8 cellular contexts compared by ENCODE assay signal in genomic region chr3:50610181-50610971, GRCh38. TPM values are rescaled to one million over a fixed set of nuclear protein-coding genes. Genes with fewer than 3 reads are reported as not detected.
A peak's percentile ranks its signal among the peaks of the same experiment; 100 is the strongest.
DNase-seq lines count a peak whose midpoint lies in the region; ATAC-seq lines count a peak whose summit lies in the region.

No MANE protein-coding gene starts in this region.

- peak overlapping the region; percentile 74; the same call in 1 of the 2 replicates for H3K9ac ChIP-seq in iPS-20b (ENCODE audit: low read depth, low read length)

- H3K27ac Mint-ChIP-seq in IgD-negative memory B cell, result peak overlapping the region in 2 of 3 donors; percentile 82 to 84
- H3K27ac Mint-ChIP-seq in stimulated activated naive B cell treated with anti-CD40 and anti-IgM and Interleukin-4, amounts not matched to agents 10 μg/mL and 1 μg/mL and 100 μg/mL, for 72 hours, result peak overlapping the region; percentile 93

- H3K9me3 ChIP-seq in iPS-20b (ENCODE audit: insufficient read depth, low read depth, low read length), result no peaks in the 10 kb centered on the region

- peaks cover 43% of the 10 kb centered on the region for H3K27me3 ChIP-seq in iPS-20b (ENCODE audit: insufficient read depth, low read length)

- peak overlapping the region; percentile 88 to 96 (median 92) for H3K4me3 Mint-ChIP-seq in IgD-negative memory B cell
- H3K4me3 Mint-ChIP-seq in stimulated activated naive B cell treated with anti-CD40 and anti-IgM and Interleukin-4, amounts not matched to agents 10 μg/mL and 1 μg/mL and 100 μg/mL, for 72 hours, result peak overlapping the region; percentile 91 to 92

- ATAC-seq in stimulated activated naive B cell treated with anti-CD40 and anti-IgM and Interleukin-4, amounts not matched to agents 10 μg/mL and 1 μg/mL and 100 μg/mL, for 72 hours (replicated peaks), result no peak
- ATAC-seq in GM18868 (IDR thresholded peaks at IDR 0.05; ENCODE audit: unreplicated experiment) (no peak), HG02678 (IDR thresholded peaks at IDR 0.05; ENCODE audit: unreplicated experiment) (no peak)

- no peak overlapping the region for H3K27ac ChIP-seq in iPS-20b (ENCODE audit: low read length)

- H3K36me3 ChIP-seq in iPS-20b (ENCODE audit: insufficient read depth, low read depth, low read length), result no peaks in the 10 kb centered on the region; the same call in 1 of the 2 replicates

- peaks cover 10 to 26% (median 18%) of the 10 kb centered on the region in 3 donors for H3K4me1 Mint-ChIP-seq in IgD-negative memory B cell
- peaks cover 55 to 79% of the 10 kb centered on the region in 2 donors for H3K4me1 Mint-ChIP-seq in stimulated activated naive B cell treated with anti-CD40 and anti-IgM and Interleukin-4, amounts not matched to agents 10 μg/mL and 1 μg/mL and 100 μg/mL, for 72 hours

- peak overlapping the region; percentile 75; the same call in 1 of the 2 replicates for H3K4me3 ChIP-seq in iPS-20b (ENCODE audit: low read length)

- H3K27me3 Mint-ChIP-seq in IgD-negative memory B cell, result no peaks in the 10 kb centered on the region
- H3K27me3 Mint-ChIP-seq in stimulated activated naive B cell treated with anti-CD40 and anti-IgM and Interleukin-4, amounts not matched to agents 10 μg/mL and 1 μg/mL and 100 μg/mL, for 72 hours, result no peaks in the 10 kb centered on the region

- H3K4me1 ChIP-seq in iPS-20b (ENCODE audit: insufficient read depth, low read length), result 0 out of 2 replicates have a peak, but pooled peaks cover 2% of the 10 kb centered on the region

- no peaks in the 10 kb centered on the region for H3K9me3 Mint-ChIP-seq in IgD-negative memory B cell
- H3K9me3 Mint-ChIP-seq in stimulated activated naive B cell treated with anti-CD40 and anti-IgM and Interleukin-4, amounts not matched to agents 10 μg/mL and 1 μg/mL and 100 μg/mL, for 72 hours, result no peaks in the 10 kb centered on the region

- DNase-seq in activated naive CD4-positive, alpha-beta T cell treated with Interleukin-2 at 50 U/mL for 16 hours, result peak; percentile 60
- DNase-seq in stimulated activated naive B cell treated with anti-CD40 and anti-IgM and Interleukin-4, amounts not matched to agents 10 μg/mL and 1 μg/mL and 100 μg/mL, for 72 hours, result no peak
- no peak for DNase-seq in NCI-H1930 (lab: John Stamatoyannopoulos, UW)
- no peak for DNase-seq in foreskin melanocyte

- no peaks in the 10 kb centered on the region for H3K36me3 Mint-ChIP-seq in IgD-negative memory B cell
- H3K36me3 Mint-ChIP-seq in stimulated activated naive B cell treated with anti-CD40 and anti-IgM and Interleukin-4, amounts not matched to agents 10 μg/mL and 1 μg/mL and 100 μg/mL, for 72 hours, result peaks cover 56 to 77% of the 10 kb centered on the region in 2 donors

RNA-seq across cellular contexts. Expression of gene CISH, which starts 1.2 kb away (rescaled TPM):
- polyA plus RNA-seq in IgD-negative memory B cell, result 3.1 TPM

RNA-seq across cellular contexts. Expression of gene MAPKAPK3, which starts 6.6 kb away (rescaled TPM):
- polyA plus RNA-seq in IgD-negative memory B cell, result 23.7 TPM

RNA-seq across cellular contexts. Expression of gene HEMK1, which starts 41.1 kb away (rescaled TPM):
- polyA plus RNA-seq in IgD-negative memory B cell, result 30.5 TPM

RNA-seq across cellular contexts. Expression of gene C3orf18, which starts 42.8 kb away (rescaled TPM):
- 7.9 TPM for polyA plus RNA-seq in IgD-negative memory B cell
